In the genomic region with DNA sequence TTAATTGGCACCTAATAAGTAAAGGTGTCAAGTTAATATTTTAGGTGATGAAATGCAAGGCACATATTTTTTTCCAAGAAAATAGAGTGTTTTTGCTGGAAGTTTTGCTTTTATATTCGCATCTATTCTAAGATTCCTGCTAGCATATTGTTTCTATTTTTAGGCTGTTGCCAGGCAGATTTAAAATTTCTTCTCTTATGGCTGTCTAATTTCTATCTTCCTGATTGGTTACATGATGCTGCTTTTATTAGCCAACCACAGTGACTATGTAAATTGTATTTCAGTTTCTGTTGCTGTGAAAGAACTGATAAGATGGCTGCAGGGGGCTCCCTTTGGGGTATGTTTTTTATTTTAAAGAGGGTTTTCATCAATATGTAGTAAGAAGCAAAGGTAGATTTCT, we compare ENCODE assay signal across 9 cellular contexts. TPM values are rescaled to one million over a fixed set of nuclear protein-coding genes. Genes with fewer than 3 reads are reported as not detected.
DNase-seq lines count a peak whose midpoint lies in the region; ATAC-seq and TF ChIP-seq lines count a peak whose summit lies in the region.
"Had no signal": no experiment of that assay in that cellular context is flagged by ENCODE, and none has a peak within 500 bp of the region (broad histone marks: within the 10 kb centered on the region; RNA-seq: fewer than 3 reads in every experiment).

No MANE protein-coding gene starts in this region.

- H3K4me3 Mint-ChIP-seq in activated naive CD4-positive, alpha-beta T cell treated with anti-CD3 and anti-CD28 coated beads, Interleukin-2, amount 50 U/mL, for 24 hours: no peak overlapping the region
- peak overlapping the region; percentile 0 for H3K4me3 Mint-ChIP-seq in T-helper 17 cell

- H3K4ac ChIP-seq in neuronal stem cell (ENCODE audit: low read length): no peak overlapping the region

- H2BK12ac ChIP-seq in neuronal stem cell (ENCODE audit: low read length): no peak overlapping the region

- H3K27ac Mint-ChIP-seq in activated naive CD4-positive, alpha-beta T cell treated with anti-CD3 and anti-CD28 coated beads, Interleukin-2, amount 50 U/mL, for 24 hours: peak overlapping the region; percentile 75
- no peak overlapping the region for H3K27ac Mint-ChIP-seq in activated naive CD4-positive, alpha-beta T cell treated with anti-CD3 and anti-CD28 coated beads, Interleukin-2, amount 50 U/mL, for 72 hours
- no peak overlapping the region for H3K27ac Mint-ChIP-seq in T-helper 17 cell

- TF ChIP-seq CTCF in fibroblast of villous mesenchyme (IDR thresholded peaks at IDR 0.05; ENCODE audit: insufficient read depth, low read depth, low read length): no peak
- TF ChIP-seq CTCF in GM20000 (IDR thresholded peaks at IDR 0.05; ENCODE audit: extremely low read depth, missing control alignments): no peak

- ATAC-seq in activated naive CD4-positive, alpha-beta T cell treated with anti-CD3 and anti-CD28 coated beads, Interleukin-2, amount 50 U/mL, for 72 hours: no peak
- ATAC-seq in T-helper 17 cell (peak; percentile 22), HG02610 (IDR thresholded peaks at IDR 0.05; ENCODE audit: unreplicated experiment) (no peak)
- ATAC-seq in stimulated activated naive CD8-positive, alpha-beta T cell treated with anti-CD3 and anti-CD28 coated beads, Interleukin-15, Interleukin-2, amounts not matched to agents 100 U/mL and 50 U/mL, for 24 hours: peak; percentile 51
- ATAC-seq: lower lobe of right lung had no signal

- peaks cover 10% of the 10 kb centered on the region for H3K36me3 Mint-ChIP-seq in activated naive CD4-positive, alpha-beta T cell treated with anti-CD3 and anti-CD28 coated beads, Interleukin-2, amount 50 U/mL, for 24 hours
- H3K36me3 Mint-ChIP-seq in activated naive CD4-positive, alpha-beta T cell treated with anti-CD3 and anti-CD28 coated beads, Interleukin-2, amount 50 U/mL, for 72 hours: peaks cover 0 to 30% of the 10 kb centered on the region in 2 donors
- H3K36me3 Mint-ChIP-seq in T-helper 17 cell (ENCODE audit: low read depth): peaks cover 2% of the 10 kb centered on the region

- no peak overlapping the region for H2BK15ac ChIP-seq in neuronal stem cell (ENCODE audit: low read length)

- no peaks in the 10 kb centered on the region for H3K9me3 Mint-ChIP-seq in activated naive CD4-positive, alpha-beta T cell treated with anti-CD3 and anti-CD28 coated beads, Interleukin-2, amount 50 U/mL, for 24 hours
- no peaks in the 10 kb centered on the region for H3K9me3 Mint-ChIP-seq in activated naive CD4-positive, alpha-beta T cell treated with anti-CD3 and anti-CD28 coated beads, Interleukin-2, amount 50 U/mL, for 72 hours

- peaks cover 3 to 15% of the 10 kb centered on the region in 2 donors for H3K36me3 ChIP-seq in neuronal stem cell (replicated peaks in 1 of 2; ENCODE audit: control insufficient read depth in 2 of 2, insufficient read depth in 2 of 2, low read length in 2 of 2)
- H3K36me3 ChIP-seq: lower lobe of right lung had no signal

- no peak overlapping the region for H3K23ac ChIP-seq in neuronal stem cell (ENCODE audit: low read depth, low read length, poor library complexity)

- H3K9me3 ChIP-seq in T-helper 17 cell (ENCODE audit: control insufficient read depth, low read length, poor library complexity, severe bottlenecking) (no peaks in the 10 kb centered on the region), neuronal stem cell (replicated peaks in 1 of 2; ENCODE audit: control insufficient read depth in 2 of 2, insufficient read depth in 1 of 2, low read depth in 1 of 2, low read length in 2 of 2) (peaks cover 2 to 57% of the 10 kb centered on the region in 2 donors)
- H3K9me3 ChIP-seq: lower lobe of right lung had no signal

- no peak overlapping the region for H4K8ac ChIP-seq in neuronal stem cell (ENCODE audit: low read depth, low read length)

- no CpG with 5 or more reads among the region's 1 CpG for WGBS in neuronal stem cell (ENCODE audit: extremely low coverage in 2 of 2, insufficient read length in 2 of 2, insufficient replicate concordance in 1 of 2), 2 donors

- no peak overlapping the region for H2BK5ac ChIP-seq in neuronal stem cell (ENCODE audit: low read length)

- no peak overlapping the region for H2AFZ ChIP-seq in neuronal stem cell (ENCODE audit: low read length)

- H3K4me1 Mint-ChIP-seq in activated naive CD4-positive, alpha-beta T cell treated with anti-CD3 and anti-CD28 coated beads, Interleukin-2, amount 50 U/mL, for 24 hours: peaks cover 76% of the 10 kb centered on the region
- H3K4me1 Mint-ChIP-seq in T-helper 17 cell: peaks cover 27% of the 10 kb centered on the region

- H2BK120ac ChIP-seq in neuronal stem cell (ENCODE audit: low read depth, low read length): no peak overlapping the region

- H3K27ac ChIP-seq in neuronal stem cell (replicated peaks; ENCODE audit: low read length): no peak overlapping the region
- H3K27ac ChIP-seq: lower lobe of right lung had no signal

- no peak for DNase-seq in activated naive CD4-positive, alpha-beta T cell treated with anti-CD3 and anti-CD28 coated beads, Interleukin-2, amount 50 U/mL, for 72 hours (ENCODE audit: low spot score in 2 of 2)
- DNase-seq in T-helper 17 cell: no peak
- peak; percentile 36 for DNase-seq in fibroblast of villous mesenchyme (ENCODE audit: low read depth)
- DNase-seq in stimulated activated naive CD8-positive, alpha-beta T cell treated with anti-CD3 and anti-CD28 coated beads, Interleukin-15, Interleukin-2, amounts not matched to agents 100 U/mL and 50 U/mL, for 24 hours: no peak
- no peak for DNase-seq in GM20000 (ENCODE audit: low spot score)
- DNase-seq in neuronal stem cell (ENCODE audit: low spot score): no peak
- DNase-seq: lower lobe of right lung had no signal

- no peak overlapping the region for H2AK5ac ChIP-seq in neuronal stem cell (ENCODE audit: low read depth, low read length)

- no peaks in the 10 kb centered on the region for H3K27me3 Mint-ChIP-seq in activated naive CD4-positive, alpha-beta T cell treated with anti-CD3 and anti-CD28 coated beads, Interleukin-2, amount 50 U/mL, for 24 hours
- H3K27me3 Mint-ChIP-seq in T-helper 17 cell: no peaks in the 10 kb centered on the region

- peaks cover 2 to 12% of the 10 kb centered on the region in 2 donors for H3K4me1 ChIP-seq in neuronal stem cell (ENCODE audit: control insufficient read depth in 2 of 2, insufficient read depth in 1 of 2, low read depth in 1 of 2, low read length in 2 of 2)

- no peak overlapping the region for H3K18ac ChIP-seq in neuronal stem cell (ENCODE audit: low read length)

- H3K4me2 ChIP-seq in neuronal stem cell (ENCODE audit: insufficient read depth, low read length, poor library complexity, severe bottlenecking): no peak overlapping the region

- H4K91ac ChIP-seq in neuronal stem cell (ENCODE audit: low read depth, low read length, poor library complexity): no peak overlapping the region

- no peak overlapping the region for H3K9ac ChIP-seq in neuronal stem cell (ENCODE audit: low read depth, low read length, poor library complexity)

- no peaks in the 10 kb centered on the region for H3K27me3 ChIP-seq in neuronal stem cell (ENCODE audit: control insufficient read depth in 3 of 3, insufficient read depth in 3 of 3, low read depth in 1 of 3, low read length in 3 of 3)

- peaks cover 2% of the 10 kb centered on the region for H3K79me1 ChIP-seq in neuronal stem cell (ENCODE audit: low read depth, low read length)

- no peak overlapping the region for H3K14ac ChIP-seq in neuronal stem cell (ENCODE audit: low read length)

- H3K4me3 ChIP-seq in fibroblast of villous mesenchyme (ENCODE audit: low read depth, low read length) (no peak overlapping the region), neuronal stem cell (ENCODE audit: low read length in 2 of 2) (no peak overlapping the region)
- H3K4me3 ChIP-seq: lower lobe of right lung had no signal

RNA-seq across cellular contexts. Expression of a gene that starts 42.7 kb away (rescaled TPM):
- total RNA-seq in activated naive CD4-positive, alpha-beta T cell treated with anti-CD3 and anti-CD28 coated beads, Interleukin-2, amount 50 U/mL, for 72 hours: 10 to 100 TPM; 78.1 to 85.5 TPM
- total RNA-seq in T-helper 17 cell (100 to 1,000 TPM; 153 to 164 TPM), fibroblast of villous mesenchyme (23.8 and 33.2 TPM in 2 replicates)
- polyA plus RNA-seq in neuronal stem cell (2013, experiment 1 of 2): 55.9 TPM
- polyA plus RNA-seq in neuronal stem cell (2013, experiment 2 of 2): 58.8 TPM

Comparison
In these comparisons a context has a peak if more than half of its experiments do, and no peak if none do; other contexts are left out.
1. ATAC-seq: peak in T-helper 17 cell (single experiment) and stimulated activated naive CD8-positive, alpha-beta T cell treated with anti-CD3 and anti-CD28 coated beads, Interleukin-15, Interleukin-2, amounts not matched to agents 100 U/mL and 50 U/mL, for 24 hours (single experiment); none in activated naive CD4-positive, alpha-beta T cell treated with anti-CD3 and anti-CD28 coated beads, Interleukin-2, amount 50 U/mL, for 72 hours (0 of 2) and HG02610 (single experiment).